Comparison of ENCODE assay signal across 1 cellular context in genomic region chr19:36891768-36892357, GRCh38.
TF ChIP-seq lines count a peak whose summit lies in the region.

No MANE protein-coding gene starts in this region.

TF ChIP-seq in HepG2, 621 proteins besides CTCF, POLR2A, EP300 and RAD21:
- TF ChIP-seq ZNF274 (CRISPR knock-in tag; IDR thresholded peaks at IDR 0.05) = peak; percentile 48; the same call in 1 of the 2 replicates
- no peak for TF ChIP-seq NFE2 (CRISPR knock-in tag; IDR thresholded peaks at IDR 0.05)
- no peak for TF ChIP-seq ZNF770 (CRISPR knock-in tag; IDR thresholded peaks at IDR 0.05)
TF ChIP-seq in HepG2: peak in this region for 1.
